Comparison of ENCODE assay signal across 1 cellular context in the genomic region with DNA sequence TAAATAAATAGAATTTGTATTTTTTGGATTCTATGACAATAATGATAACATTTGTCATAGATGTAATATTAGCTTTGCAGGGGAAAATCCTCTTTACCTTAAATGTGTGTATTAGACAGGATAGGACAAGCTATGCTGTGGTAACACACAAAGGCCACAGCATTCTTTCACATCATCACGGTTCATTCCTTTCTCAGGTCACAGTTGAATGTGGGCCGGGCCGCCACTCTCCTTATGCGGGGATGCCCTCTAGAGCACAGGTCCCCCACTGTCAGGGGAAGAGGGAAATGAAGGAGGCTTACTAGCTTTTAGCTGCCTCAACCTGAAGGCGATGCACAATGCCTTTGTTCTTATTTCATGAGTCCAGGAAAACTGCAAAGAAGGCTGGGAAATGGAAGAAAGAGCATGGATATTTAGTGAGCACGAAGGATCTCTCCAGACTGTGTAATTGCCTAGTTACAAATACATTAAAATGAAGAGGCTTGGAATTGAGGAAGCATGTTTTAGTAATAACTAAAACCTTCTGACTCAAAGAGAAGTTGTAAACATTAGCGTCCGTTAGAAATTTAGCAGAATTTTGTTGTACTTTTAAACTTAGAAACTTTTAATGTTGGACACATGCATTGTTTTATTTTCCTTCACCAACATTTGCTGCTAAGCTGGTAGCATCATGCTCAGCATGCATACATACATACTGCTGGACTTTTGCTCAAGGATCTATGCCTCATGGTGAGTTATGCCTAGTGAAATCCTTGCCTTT.
TF ChIP-seq lines count a peak whose summit lies in the region.

No MANE protein-coding gene starts in this region.

TF ChIP-seq in GM23338, 12 proteins besides CTCF, POLR2A, EP300 and RAD21 (continued from another document):
- TF ChIP-seq, protein P1, sequence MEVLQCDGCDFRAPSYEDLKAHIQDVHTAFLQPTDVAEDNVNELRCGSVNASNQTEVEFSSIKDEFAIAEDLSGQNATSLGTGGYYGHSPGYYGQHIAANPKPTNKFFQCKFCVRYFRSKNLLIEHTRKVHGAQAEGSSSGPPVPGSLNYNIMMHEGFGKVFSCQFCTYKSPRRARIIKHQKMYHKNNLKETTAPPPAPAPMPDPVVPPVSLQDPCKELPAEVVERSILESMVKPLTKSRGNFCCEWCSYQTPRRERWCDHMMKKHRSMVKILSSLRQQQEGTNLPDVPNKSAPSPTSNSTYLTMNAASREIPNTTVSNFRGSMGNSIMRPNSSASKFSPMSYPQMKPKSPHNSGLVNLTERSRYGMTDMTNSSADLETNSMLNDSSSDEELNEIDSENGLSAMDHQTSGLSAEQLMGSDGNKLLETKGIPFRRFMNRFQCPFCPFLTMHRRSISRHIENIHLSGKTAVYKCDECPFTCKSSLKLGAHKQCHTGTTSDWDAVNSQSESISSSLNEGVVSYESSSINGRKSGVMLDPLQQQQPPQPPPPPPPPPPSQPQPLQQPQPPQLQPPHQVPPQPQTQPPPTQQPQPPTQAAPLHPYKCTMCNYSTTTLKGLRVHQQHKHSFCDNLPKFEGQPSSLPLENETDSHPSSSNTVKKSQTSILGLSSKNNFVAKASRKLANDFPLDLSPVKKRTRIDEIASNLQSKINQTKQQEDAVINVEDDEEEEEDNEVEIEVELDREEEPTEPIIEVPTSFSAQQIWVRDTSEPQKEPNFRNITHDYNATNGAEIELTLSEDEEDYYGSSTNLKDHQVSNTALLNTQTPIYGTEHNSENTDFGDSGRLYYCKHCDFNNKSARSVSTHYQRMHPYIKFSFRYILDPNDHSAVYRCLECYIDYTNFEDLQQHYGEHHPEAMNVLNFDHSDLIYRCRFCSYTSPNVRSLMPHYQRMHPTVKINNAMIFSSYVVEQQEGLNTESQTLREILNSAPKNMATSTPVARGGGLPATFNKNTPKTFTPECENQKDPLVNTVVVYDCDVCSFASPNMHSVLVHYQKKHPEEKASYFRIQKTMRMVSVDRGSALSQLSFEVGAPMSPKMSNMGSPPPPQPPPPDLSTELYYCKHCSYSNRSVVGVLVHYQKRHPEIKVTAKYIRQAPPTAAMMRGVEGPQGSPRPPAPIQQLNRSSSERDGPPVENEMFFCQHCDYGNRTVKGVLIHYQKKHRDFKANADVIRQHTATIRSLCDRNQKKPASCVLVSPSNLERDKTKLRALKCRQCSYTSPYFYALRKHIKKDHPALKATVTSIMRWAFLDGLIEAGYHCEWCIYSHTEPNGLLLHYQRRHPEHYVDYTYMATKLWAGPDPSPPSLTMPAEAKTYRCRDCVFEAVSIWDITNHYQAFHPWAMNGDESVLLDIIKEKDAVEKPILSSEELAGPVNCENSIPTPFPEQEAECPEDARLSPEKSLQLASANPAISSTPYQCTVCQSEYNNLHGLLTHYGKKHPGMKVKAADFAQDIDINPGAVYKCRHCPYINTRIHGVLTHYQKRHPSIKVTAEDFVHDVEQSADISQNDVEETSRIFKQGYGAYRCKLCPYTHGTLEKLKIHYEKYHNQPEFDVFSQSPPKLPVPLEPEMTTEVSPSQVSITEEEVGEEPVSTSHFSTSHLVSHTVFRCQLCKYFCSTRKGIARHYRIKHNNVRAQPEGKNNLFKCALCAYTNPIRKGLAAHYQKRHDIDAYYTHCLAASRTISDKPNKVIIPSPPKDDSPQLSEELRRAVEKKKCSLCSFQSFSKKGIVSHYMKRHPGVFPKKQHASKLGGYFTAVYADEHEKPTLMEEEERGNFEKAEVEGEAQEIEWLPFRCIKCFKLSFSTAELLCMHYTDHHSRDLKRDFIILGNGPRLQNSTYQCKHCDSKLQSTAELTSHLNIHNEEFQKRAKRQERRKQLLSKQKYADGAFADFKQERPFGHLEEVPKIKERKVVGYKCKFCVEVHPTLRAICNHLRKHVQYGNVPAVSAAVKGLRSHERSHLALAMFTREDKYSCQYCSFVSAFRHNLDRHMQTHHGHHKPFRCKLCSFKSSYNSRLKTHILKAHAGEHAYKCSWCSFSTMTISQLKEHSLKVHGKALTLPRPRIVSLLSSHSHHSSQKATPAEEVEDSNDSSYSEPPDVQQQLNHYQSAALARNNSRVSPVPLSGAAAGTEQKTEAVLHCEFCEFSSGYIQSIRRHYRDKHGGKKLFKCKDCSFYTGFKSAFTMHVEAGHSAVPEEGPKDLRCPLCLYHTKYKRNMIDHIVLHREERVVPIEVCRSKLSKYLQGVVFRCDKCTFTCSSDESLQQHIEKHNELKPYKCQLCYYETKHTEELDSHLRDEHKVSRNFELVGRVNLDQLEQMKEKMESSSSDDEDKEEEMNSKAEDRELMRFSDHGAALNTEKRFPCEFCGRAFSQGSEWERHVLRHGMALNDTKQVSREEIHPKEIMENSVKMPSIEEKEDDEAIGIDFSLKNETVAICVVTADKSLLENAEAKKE (CRISPR knock-in tag; IDR thresholded peaks at IDR 0.05): no peak
- TF ChIP-seq EZH2 (IDR thresholded peaks at IDR 0.05; ENCODE audit: low read depth, unreplicated experiment): no peak
- no peak for TF ChIP-seq JUNB (IDR thresholded peaks at IDR 0.05; ENCODE audit: unreplicated experiment)
- no peak for TF ChIP-seq ZNF114 (CRISPR knock-in tag; IDR thresholded peaks at IDR 0.05)
- TF ChIP-seq NANOG (IDR thresholded peaks at IDR 0.05; ENCODE audit: borderline replicate concordance): no peak
- no peak for TF ChIP-seq CREB1 (CRISPR knock-in tag; IDR thresholded peaks at IDR 0.05; ENCODE audit: low read depth)
- TF ChIP-seq EZH2phosphoT487 (IDR thresholded peaks at IDR 0.05; ENCODE audit: unreplicated experiment): no peak
- no peak for TF ChIP-seq ZNF331 (CRISPR knock-in tag; IDR thresholded peaks at IDR 0.05; ENCODE audit: low read depth)
- TF ChIP-seq, protein P2, sequence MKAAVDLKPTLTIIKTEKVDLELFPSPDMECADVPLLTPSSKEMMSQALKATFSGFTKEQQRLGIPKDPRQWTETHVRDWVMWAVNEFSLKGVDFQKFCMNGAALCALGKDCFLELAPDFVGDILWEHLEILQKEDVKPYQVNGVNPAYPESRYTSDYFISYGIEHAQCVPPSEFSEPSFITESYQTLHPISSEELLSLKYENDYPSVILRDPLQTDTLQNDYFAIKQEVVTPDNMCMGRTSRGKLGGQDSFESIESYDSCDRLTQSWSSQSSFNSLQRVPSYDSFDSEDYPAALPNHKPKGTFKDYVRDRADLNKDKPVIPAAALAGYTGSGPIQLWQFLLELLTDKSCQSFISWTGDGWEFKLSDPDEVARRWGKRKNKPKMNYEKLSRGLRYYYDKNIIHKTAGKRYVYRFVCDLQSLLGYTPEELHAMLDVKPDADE (IDR thresholded peaks at IDR 0.05): no peak
